Comparison of ENCODE assay signal across 1 cellular context in the genomic region with DNA sequence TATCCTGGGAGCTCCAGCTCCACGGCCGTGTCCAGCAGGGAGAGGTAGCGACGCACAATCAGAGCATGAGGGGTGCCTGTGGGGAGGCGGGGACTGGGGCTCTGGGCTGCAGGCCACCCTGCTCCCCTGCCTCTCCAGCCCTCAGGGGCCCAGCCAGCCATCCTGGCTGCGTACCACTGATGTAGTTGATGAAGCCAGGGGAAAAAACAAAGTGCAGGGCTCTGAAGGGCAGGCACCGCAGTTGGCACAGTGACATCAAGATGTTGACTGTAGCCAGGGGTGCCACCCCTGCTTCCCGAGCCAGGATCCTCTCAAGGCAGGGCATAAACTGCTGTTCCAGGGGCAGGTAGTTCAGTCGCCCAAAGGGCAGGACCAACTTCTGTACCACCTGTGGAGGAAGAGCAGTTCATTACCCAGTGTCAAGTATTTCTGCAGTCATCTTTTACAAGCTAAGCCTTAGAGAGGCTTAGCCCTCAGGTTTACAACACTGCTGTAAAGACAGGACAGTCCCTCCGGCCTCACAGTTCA.
TF ChIP-seq lines count a peak whose summit lies in the region.

No MANE protein-coding gene starts in this region.

TF ChIP-seq in WTC11, 78 proteins besides CTCF, POLR2A, EP300 and RAD21 (continued from another document):
- TF ChIP-seq, protein P1, sequence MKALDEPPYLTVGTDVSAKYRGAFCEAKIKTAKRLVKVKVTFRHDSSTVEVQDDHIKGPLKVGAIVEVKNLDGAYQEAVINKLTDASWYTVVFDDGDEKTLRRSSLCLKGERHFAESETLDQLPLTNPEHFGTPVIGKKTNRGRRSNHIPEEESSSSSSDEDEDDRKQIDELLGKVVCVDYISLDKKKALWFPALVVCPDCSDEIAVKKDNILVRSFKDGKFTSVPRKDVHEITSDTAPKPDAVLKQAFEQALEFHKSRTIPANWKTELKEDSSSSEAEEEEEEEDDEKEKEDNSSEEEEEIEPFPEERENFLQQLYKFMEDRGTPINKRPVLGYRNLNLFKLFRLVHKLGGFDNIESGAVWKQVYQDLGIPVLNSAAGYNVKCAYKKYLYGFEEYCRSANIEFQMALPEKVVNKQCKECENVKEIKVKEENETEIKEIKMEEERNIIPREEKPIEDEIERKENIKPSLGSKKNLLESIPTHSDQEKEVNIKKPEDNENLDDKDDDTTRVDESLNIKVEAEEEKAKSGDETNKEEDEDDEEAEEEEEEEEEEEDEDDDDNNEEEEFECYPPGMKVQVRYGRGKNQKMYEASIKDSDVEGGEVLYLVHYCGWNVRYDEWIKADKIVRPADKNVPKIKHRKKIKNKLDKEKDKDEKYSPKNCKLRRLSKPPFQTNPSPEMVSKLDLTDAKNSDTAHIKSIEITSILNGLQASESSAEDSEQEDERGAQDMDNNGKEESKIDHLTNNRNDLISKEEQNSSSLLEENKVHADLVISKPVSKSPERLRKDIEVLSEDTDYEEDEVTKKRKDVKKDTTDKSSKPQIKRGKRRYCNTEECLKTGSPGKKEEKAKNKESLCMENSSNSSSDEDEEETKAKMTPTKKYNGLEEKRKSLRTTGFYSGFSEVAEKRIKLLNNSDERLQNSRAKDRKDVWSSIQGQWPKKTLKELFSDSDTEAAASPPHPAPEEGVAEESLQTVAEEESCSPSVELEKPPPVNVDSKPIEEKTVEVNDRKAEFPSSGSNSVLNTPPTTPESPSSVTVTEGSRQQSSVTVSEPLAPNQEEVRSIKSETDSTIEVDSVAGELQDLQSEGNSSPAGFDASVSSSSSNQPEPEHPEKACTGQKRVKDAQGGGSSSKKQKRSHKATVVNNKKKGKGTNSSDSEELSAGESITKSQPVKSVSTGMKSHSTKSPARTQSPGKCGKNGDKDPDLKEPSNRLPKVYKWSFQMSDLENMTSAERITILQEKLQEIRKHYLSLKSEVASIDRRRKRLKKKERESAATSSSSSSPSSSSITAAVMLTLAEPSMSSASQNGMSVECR (CRISPR knock-in tag; IDR thresholded peaks at IDR 0.05; ENCODE audit: borderline replicate concordance) = no peak
- no peak for TF ChIP-seq SMAD3 (CRISPR knock-in tag; IDR thresholded peaks at IDR 0.05; ENCODE audit: borderline replicate concordance)
- TF ChIP-seq TP53 (CRISPR knock-in tag; IDR thresholded peaks at IDR 0.05) = no peak
- TF ChIP-seq ESRRA (CRISPR knock-in tag; IDR thresholded peaks at IDR 0.05; ENCODE audit: borderline replicate concordance) = no peak
- TF ChIP-seq GRHL2 (CRISPR knock-in tag; IDR thresholded peaks at IDR 0.05; ENCODE audit: insufficient replicate concordance, severe bottlenecking) = no peak
- TF ChIP-seq IRF2 (CRISPR knock-in tag; IDR thresholded peaks at IDR 0.05; ENCODE audit: borderline replicate concordance, low read depth) = no peak
- TF ChIP-seq, protein P2, sequence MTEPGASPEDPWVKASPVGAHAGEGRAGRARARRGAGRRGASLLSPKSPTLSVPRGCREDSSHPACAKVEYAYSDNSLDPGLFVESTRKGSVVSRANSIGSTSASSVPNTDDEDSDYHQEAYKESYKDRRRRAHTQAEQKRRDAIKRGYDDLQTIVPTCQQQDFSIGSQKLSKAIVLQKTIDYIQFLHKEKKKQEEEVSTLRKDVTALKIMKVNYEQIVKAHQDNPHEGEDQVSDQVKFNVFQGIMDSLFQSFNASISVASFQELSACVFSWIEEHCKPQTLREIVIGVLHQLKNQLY (CRISPR knock-in tag; IDR thresholded peaks at IDR 0.05) = no peak
- no peak for TF ChIP-seq MYBL2 (CRISPR knock-in tag; IDR thresholded peaks at IDR 0.05)
- TF ChIP-seq, protein P3, sequence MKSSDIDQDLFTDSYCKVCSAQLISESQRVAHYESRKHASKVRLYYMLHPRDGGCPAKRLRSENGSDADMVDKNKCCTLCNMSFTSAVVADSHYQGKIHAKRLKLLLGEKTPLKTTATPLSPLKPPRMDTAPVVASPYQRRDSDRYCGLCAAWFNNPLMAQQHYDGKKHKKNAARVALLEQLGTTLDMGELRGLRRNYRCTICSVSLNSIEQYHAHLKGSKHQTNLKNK (CRISPR knock-in tag; IDR thresholded peaks at IDR 0.05) = no peak
- no peak for TF ChIP-seq FOXK1 (CRISPR knock-in tag; IDR thresholded peaks at IDR 0.05)
- TF ChIP-seq SP1 (CRISPR knock-in tag; conservative IDR thresholded peaks at IDR 0.05) = no peak
- TF ChIP-seq, protein P4, sequence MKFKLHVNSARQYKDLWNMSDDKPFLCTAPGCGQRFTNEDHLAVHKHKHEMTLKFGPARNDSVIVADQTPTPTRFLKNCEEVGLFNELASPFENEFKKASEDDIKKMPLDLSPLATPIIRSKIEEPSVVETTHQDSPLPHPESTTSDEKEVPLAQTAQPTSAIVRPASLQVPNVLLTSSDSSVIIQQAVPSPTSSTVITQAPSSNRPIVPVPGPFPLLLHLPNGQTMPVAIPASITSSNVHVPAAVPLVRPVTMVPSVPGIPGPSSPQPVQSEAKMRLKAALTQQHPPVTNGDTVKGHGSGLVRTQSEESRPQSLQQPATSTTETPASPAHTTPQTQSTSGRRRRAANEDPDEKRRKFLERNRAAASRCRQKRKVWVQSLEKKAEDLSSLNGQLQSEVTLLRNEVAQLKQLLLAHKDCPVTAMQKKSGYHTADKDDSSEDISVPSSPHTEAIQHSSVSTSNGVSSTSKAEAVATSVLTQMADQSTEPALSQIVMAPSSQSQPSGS (CRISPR knock-in tag; IDR thresholded peaks at IDR 0.05; ENCODE audit: borderline replicate concordance, low read depth) = no peak
- TF ChIP-seq, protein P5, sequence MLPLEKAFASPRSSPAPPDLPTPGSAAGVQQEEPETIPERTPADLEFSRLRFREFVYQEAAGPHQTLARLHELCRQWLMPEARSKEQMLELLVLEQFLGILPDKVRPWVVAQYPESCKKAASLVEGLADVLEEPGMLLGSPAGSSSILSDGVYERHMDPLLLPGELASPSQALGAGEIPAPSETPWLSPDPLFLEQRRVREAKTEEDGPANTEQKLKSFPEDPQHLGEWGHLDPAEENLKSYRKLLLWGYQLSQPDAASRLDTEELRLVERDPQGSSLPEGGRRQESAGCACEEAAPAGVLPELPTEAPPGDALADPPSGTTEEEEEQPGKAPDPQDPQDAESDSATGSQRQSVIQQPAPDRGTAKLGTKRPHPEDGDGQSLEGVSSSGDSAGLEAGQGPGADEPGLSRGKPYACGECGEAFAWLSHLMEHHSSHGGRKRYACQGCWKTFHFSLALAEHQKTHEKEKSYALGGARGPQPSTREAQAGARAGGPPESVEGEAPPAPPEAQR (CRISPR knock-in tag; IDR thresholded peaks at IDR 0.05) = no peak
